ENCODE assay signal across 23 cellular contexts in genomic region chr1:190250368-190250767, GRCh38.
DNase-seq lines count a peak whose midpoint lies in the region; ATAC-seq, FAIRE-seq and TF ChIP-seq lines count a peak whose summit lies in the region.
"Had no signal": no experiment of that assay in that cellular context is flagged by ENCODE, and none has a peak within 500 bp of the region (broad histone marks: within the 10 kb centered on the region; RNA-seq: fewer than 3 reads in every experiment).

No MANE protein-coding gene starts in this region.

- H3K9ac ChIP-seq in HepG2 (ENCODE audit: insufficient read depth, low read depth, low read length): no peak overlapping the region
- H3K9ac ChIP-seq: BLaER1, GM23248 had no signal

- no peaks in the 10 kb centered on the region for H3K4me1 Mint-ChIP-seq in activated CD4-positive, alpha-beta memory T cell treated with anti-CD3 and anti-CD28 coated beads, Interleukin-2, amount 10 ng/mL, durations not matched to agents 7 days and 5 days
- H3K4me1 Mint-ChIP-seq: B cell; CD4-positive, CD25-positive, alpha-beta regulatory T cell; H9 had no signal

- H3K4me1 ChIP-seq in HepG2 (ENCODE audit: insufficient read depth, low read length): no peaks in the 10 kb centered on the region
- H3K4me1 ChIP-seq in right lobe of liver: no peaks in the 10 kb centered on the region
- H3K4me1 ChIP-seq: BLaER1 had no signal

- no peaks in the 10 kb centered on the region for H3K79me2 ChIP-seq in HepG2 (ENCODE audit: insufficient read depth, low read length)

- no peaks in the 10 kb centered on the region for H4K20me1 ChIP-seq in HepG2 (ENCODE audit: insufficient read depth, low read length)
- H4K20me1 ChIP-seq: BLaER1 had no signal

- intact Hi-C loops in HepG2 (cut with micrococcal nuclease; ENCODE audit: unreplicated experiment) (no loop called here), right lobe of liver (cut with DNase I) (no loop called here)

- H3K36me3 ChIP-seq in HepG2 (replicated peaks in 1 of 2; ENCODE audit: control insufficient read depth in 1 of 2, insufficient read depth in 2 of 2, low read length in 2 of 2) (no peaks in the 10 kb centered on the region), right lobe of liver (no peaks in the 10 kb centered on the region)
- H3K36me3 ChIP-seq: BLaER1 had no signal

- CTCF ChIA-PET in HepG2 (lab: Yijun Ruan, JAX; ENCODE audit: low intra/inter-chr PET ratio, low total read pairs): no interaction called here
- CTCF ChIA-PET in activated CD4-positive, alpha-beta memory T cell treated with anti-CD3 and anti-CD28 coated beads, Interleukin-2, amount 10 ng/mL, durations not matched to agents 7 days and 5 days (lab: Charles Lee): no interaction called here

- no peak for TF ChIP-seq RAD21 in HepG2 (CRISPR knock-in tag; IDR thresholded peaks at IDR 0.05)

- H3K9me3 ChIP-seq in HepG2 (ENCODE audit: low read length): no peaks in the 10 kb centered on the region
- H3K9me3 ChIP-seq in right lobe of liver: no peaks in the 10 kb centered on the region
- H3K9me3 ChIP-seq: BLaER1 had no signal

- no peak overlapping the region for H2AFZ ChIP-seq in HepG2 (ENCODE audit: low read length)
- H2AFZ ChIP-seq: GM23248 had no signal

- H3K27me3 ChIP-seq in HepG2 (ENCODE audit: control insufficient read depth in 1 of 2, insufficient read depth in 2 of 2, low read length in 2 of 2) (no peaks in the 10 kb centered on the region), right lobe of liver (no peaks in the 10 kb centered on the region)
- H3K27me3 ChIP-seq: BLaER1 had no signal

- no peak overlapping the region for H3K27ac Mint-ChIP-seq in activated CD4-positive, alpha-beta memory T cell treated with anti-CD3 and anti-CD28 coated beads, Interleukin-2, amount 10 ng/mL, durations not matched to agents 7 days and 5 days
- H3K27ac Mint-ChIP-seq: B cell; CD4-positive, CD25-positive, alpha-beta regulatory T cell; CD8-positive, alpha-beta T cell; H9; HFFc6 had no signal

- TF ChIP-seq CTCF in HepG2 (CRISPR knock-in tag; IDR thresholded peaks at IDR 0.05) (no peak), right lobe of liver (IDR thresholded peaks at IDR 0.05) (no peak), fibroblast of pulmonary artery (IDR thresholded peaks at IDR 0.05; ENCODE audit: low read length, missing control alignments) (no peak)

- H3K4me3 Mint-ChIP-seq in activated CD4-positive, alpha-beta memory T cell treated with anti-CD3 and anti-CD28 coated beads, Interleukin-2, amount 10 ng/mL, durations not matched to agents 7 days and 5 days: no peak overlapping the region
- H3K4me3 Mint-ChIP-seq: B cell; CD4-positive, CD25-positive, alpha-beta regulatory T cell; CD8-positive, alpha-beta T cell; H9; HFFc6 had no signal

- TF ChIP-seq EP300 in HepG2 (IDR thresholded peaks at IDR 0.05; ENCODE audit: low read depth in 2 of 2, low read length in 2 of 2) (no peak), HepG2 (CRISPR knock-in tag; IDR thresholded peaks at IDR 0.05; ENCODE audit: borderline replicate concordance) (no peak)

- ATAC-seq in HepG2 (no peak), right lobe of liver (no peak)
- ATAC-seq: CD8-positive, alpha-beta T cell had no signal

- no peak overlapping the region for H3K4me2 ChIP-seq in HepG2 (ENCODE audit: low read depth, low read length)
- H3K4me2 ChIP-seq: BLaER1 had no signal

- FAIRE-seq in HepG2 (lab: Jason Lieb, UNC): no peak
- FAIRE-seq: G401.6, GM12892 had no signal

- in situ Hi-C loops in HepG2 (cut with HindIII; ENCODE audit: extremely low pct_ligation_motif_present, low pct_unique_long_range_greater_than_20kb): no loop called here

- H3K9me3 Mint-ChIP-seq in activated CD4-positive, alpha-beta memory T cell treated with anti-CD3 and anti-CD28 coated beads, Interleukin-2, amount 10 ng/mL, durations not matched to agents 7 days and 5 days: peaks cover 6% of the 10 kb centered on the region

- POLR2A ChIA-PET in HepG2 (lab: Yijun Ruan, JAX): no interaction called here
- POLR2A ChIA-PET in activated CD4-positive, alpha-beta memory T cell treated with anti-CD3 and anti-CD28 coated beads, Interleukin-2, amount 10 ng/mL, durations not matched to agents 7 days and 5 days (lab: Charles Lee): no interaction called here

- no peak for DNase-seq in HepG2 (ENCODE audit: low spot score)
- no peak for DNase-seq in right lobe of liver
- DNase-seq in OCI-M1 (lab: John Stamatoyannopoulos, UW): peak; percentile 50
- DNase-seq in amniotic epithelial cell (ENCODE audit: low read depth): peak; percentile 33
- DNase-seq in fibroblast of pulmonary artery (ENCODE audit: low read depth): peak; percentile 14
- no peak for DNase-seq in NAMALWA (ENCODE audit: low spot score)
- no peak for DNase-seq in NCI-H526 (lab: John Stamatoyannopoulos, UW)
- no peak for DNase-seq in activated CD4-positive, alpha-beta memory T cell treated with anti-CD3 and anti-CD28 coated beads, Interleukin-2, amount 10 ng/mL, durations not matched to agents 7 days and 5 days
- DNase-seq: Calu3; CD4-positive, CD25-positive, alpha-beta regulatory T cell; CD8-positive, alpha-beta T cell; COR-L47; DMS153; DND-41; GM23248; H9; HFFc6 had no signal

- no peak for TF ChIP-seq POLR2A in HepG2 (IDR thresholded peaks at IDR 0.05; ENCODE audit: insufficient read depth in 1 of 2, low read depth in 2 of 2, low read length in 2 of 2)
- no peak for TF ChIP-seq POLR2A in right lobe of liver (IDR thresholded peaks at IDR 0.05)

- H3K4me3 ChIP-seq in HepG2 (replicated peaks in 1 of 3; ENCODE audit: insufficient read depth in 1 of 3, low read depth in 2 of 3, low read length in 3 of 3) (no peak overlapping the region), right lobe of liver (no peak overlapping the region), fibroblast of pulmonary artery (replicated peaks; ENCODE audit: low read depth, low read length) (no peak overlapping the region)
- H3K4me3 ChIP-seq: BLaER1, GM23248 had no signal

- no peaks in the 10 kb centered on the region for H3K27me3 Mint-ChIP-seq in activated CD4-positive, alpha-beta memory T cell treated with anti-CD3 and anti-CD28 coated beads, Interleukin-2, amount 10 ng/mL, durations not matched to agents 7 days and 5 days
- H3K27me3 Mint-ChIP-seq: B cell; CD4-positive, CD25-positive, alpha-beta regulatory T cell had no signal

- no peaks in the 10 kb centered on the region for H3K36me3 Mint-ChIP-seq in activated CD4-positive, alpha-beta memory T cell treated with anti-CD3 and anti-CD28 coated beads, Interleukin-2, amount 10 ng/mL, durations not matched to agents 7 days and 5 days (ENCODE audit: low read depth)
- H3K36me3 Mint-ChIP-seq: CD4-positive, CD25-positive, alpha-beta regulatory T cell; CD8-positive, alpha-beta T cell had no signal

- H3K27ac ChIP-seq in HepG2 (ENCODE audit: extremely low read length, insufficient read depth, low read length): no peak overlapping the region
- no peak overlapping the region for H3K27ac ChIP-seq in right lobe of liver
- H3K27ac ChIP-seq: 22Rv1, BLaER1, C4-2B, GM23248 had no signal

- WGBS in HepG2 (ENCODE audit: low lambda C conversion rate): 95% methylated on average over 2 of the region's 2 CpGs
- WGBS in right lobe of liver (ENCODE audit: insufficient coverage, low coverage, low lambda C conversion rate, missing lambda C conversion rate): 86% methylated on average over 2 of the region's 2 CpGs

- no TSS peak for BruUV-seq in HepG2 (replicated peaks; lab: Mats Ljungman, UMichigan)

TF ChIP-seq in HepG2, 621 proteins besides CTCF, POLR2A, EP300 and RAD21:
- peak; percentile 43; the same call in 1 of the 2 replicates for TF ChIP-seq CEBPB (IDR thresholded peaks at IDR 0.05; ENCODE audit: borderline replicate concordance, low read depth, low read length)
- TF ChIP-seq SYNCRIP (IDR thresholded peaks at IDR 0.05; ENCODE audit: insufficient read depth, low read depth, low read length): no peak
- TF ChIP-seq ATF7 (IDR thresholded peaks at IDR 0.05): peak; percentile 58; the same call in 1 of the 2 replicates
- TF ChIP-seq ATF7 (CRISPR knock-in tag; IDR thresholded peaks at IDR 0.05): no peak

Comparison
In these comparisons a context has a peak if more than half of its experiments do, and no peak if none do; other contexts are left out.
1. DNase-seq: peak in OCI-M1 (single experiment), amniotic epithelial cell (single experiment) and fibroblast of pulmonary artery (single experiment); none in HepG2 (single experiment), right lobe of liver (0 of 3), NAMALWA (single experiment), NCI-H526 (0 of 2) and activated CD4-positive, alpha-beta memory T cell treated with anti-CD3 and anti-CD28 coated beads, Interleukin-2, amount 10 ng/mL, durations not matched to agents 7 days and 5 days (single experiment).